In genomic region chr12:118376089-118377004, GRCh38 we compare ENCODE assay signal across 1 cellular context.
TF ChIP-seq lines count a peak whose summit lies in the region.

Gene SUDS3 (plus strand): TSS chr12:118376555. CDS start chr12:118376692, 137 bp downstream.

TF ChIP-seq in HepG2, 621 proteins besides CTCF, POLR2A, EP300 and RAD21 (continued from another document and continues in another):
- peak; percentile 55; the same call in 1 of the 2 replicates for TF ChIP-seq ZNF609 (CRISPR knock-in tag; IDR thresholded peaks at IDR 0.05; ENCODE audit: borderline replicate concordance)
- no peak for TF ChIP-seq ZNF780A (CRISPR knock-in tag; IDR thresholded peaks at IDR 0.05)
- TF ChIP-seq ATF2 (CRISPR knock-in tag; IDR thresholded peaks at IDR 0.05), result peak; percentile 60; the same call in 1 of the 2 replicates
- peak; percentile 93 for TF ChIP-seq SAP130 (CRISPR knock-in tag; IDR thresholded peaks at IDR 0.05; ENCODE audit: low read depth)
- TF ChIP-seq MAX (IDR thresholded peaks at IDR 0.05), result peak; percentile 41; the same call in 1 of the 2 replicates
- no peak for TF ChIP-seq REST (IDR thresholded peaks at IDR 0.05; ENCODE audit: borderline replicate concordance in 1 of 2, low read depth in 1 of 2, low read length in 2 of 2)
- TF ChIP-seq ZNF510 (CRISPR knock-in tag; IDR thresholded peaks at IDR 0.05; ENCODE audit: low read depth), result peak; percentile 86; the same call in 1 of the 2 replicates
- TF ChIP-seq ZNF34 (CRISPR knock-in tag; IDR thresholded peaks at IDR 0.05; ENCODE audit: borderline replicate concordance), result peak; percentile 65; the same call in 1 of the 2 replicates
- TF ChIP-seq ZNF264 (CRISPR knock-in tag; IDR thresholded peaks at IDR 0.05), result no peak
- no peak; the same call in 1 of the 2 replicates for TF ChIP-seq EEA1 (CRISPR knock-in tag; IDR thresholded peaks at IDR 0.05; ENCODE audit: borderline replicate concordance)
- TF ChIP-seq GATAD2A (CRISPR knock-in tag; IDR thresholded peaks at IDR 0.05), result peak; percentile 50
- TF ChIP-seq GLI4 (CRISPR knock-in tag; IDR thresholded peaks at IDR 0.05; ENCODE audit: borderline replicate concordance), result no peak; the same call in 1 of the 2 replicates
- no peak for TF ChIP-seq REL (CRISPR knock-in tag; conservative IDR thresholded peaks at IDR 0.05)
- no peak for TF ChIP-seq ZBTB1 (CRISPR knock-in tag; IDR thresholded peaks at IDR 0.05; ENCODE audit: borderline replicate concordance)
- no peak for TF ChIP-seq U2AF2 (IDR thresholded peaks at IDR 0.05; ENCODE audit: low read depth, low read length)
- no peak for TF ChIP-seq TFE3 (CRISPR knock-in tag; IDR thresholded peaks at IDR 0.05)
- no peak for TF ChIP-seq ZNF570 (CRISPR knock-in tag; IDR thresholded peaks at IDR 0.05; ENCODE audit: borderline replicate concordance)
- 0 out of 2 replicates have a peak, but pooled peaks have one; percentile 37 for TF ChIP-seq JUND (CRISPR knock-in tag; IDR thresholded peaks at IDR 0.05)
- 0 out of 2 replicates have a peak, but pooled peaks have one; percentile 36 for TF ChIP-seq ZHX1 (CRISPR knock-in tag; IDR thresholded peaks at IDR 0.05; ENCODE audit: low read depth)
- no peak; the same call in 1 of the 2 replicates for TF ChIP-seq NR0B2 (CRISPR knock-in tag; IDR thresholded peaks at IDR 0.05)
- TF ChIP-seq ZNF225 (CRISPR knock-in tag; IDR thresholded peaks at IDR 0.05), result peak; percentile 75; the same call in 1 of the 2 replicates
- peak; percentile 81; the same call in 1 of the 2 replicates for TF ChIP-seq ZBTB38 (CRISPR knock-in tag; IDR thresholded peaks at IDR 0.05)
- no peak for TF ChIP-seq ZNF530 (CRISPR knock-in tag; IDR thresholded peaks at IDR 0.05; ENCODE audit: low read depth)
- peak; percentile 66; the same call in 1 of the 2 replicates for TF ChIP-seq ZKSCAN8 (CRISPR knock-in tag; IDR thresholded peaks at IDR 0.05; ENCODE audit: borderline replicate concordance)
- TF ChIP-seq ZNF557 (CRISPR knock-in tag; IDR thresholded peaks at IDR 0.05), result no peak
- TF ChIP-seq AHDC1 (CRISPR knock-in tag; IDR thresholded peaks at IDR 0.05; ENCODE audit: borderline replicate concordance), result no peak
- TF ChIP-seq TBX2 (CRISPR knock-in tag; IDR thresholded peaks at IDR 0.05; ENCODE audit: borderline replicate concordance), result peak; percentile 65; the same call in 1 of the 2 replicates
- TF ChIP-seq ZNF33B (CRISPR knock-in tag; IDR thresholded peaks at IDR 0.05), result 0 out of 2 replicates have a peak, but pooled peaks have one; percentile 63
- peak; percentile 71 for TF ChIP-seq HDAC2 (CRISPR knock-in tag; IDR thresholded peaks at IDR 0.05)
- TF ChIP-seq ZNF496 (CRISPR knock-in tag; IDR thresholded peaks at IDR 0.05; ENCODE audit: insufficient replicate concordance), result no peak
- peak; percentile 54; the same call in 1 of the 2 replicates for TF ChIP-seq ZNF547 (CRISPR knock-in tag; IDR thresholded peaks at IDR 0.05)
- TF ChIP-seq ATM (IDR thresholded peaks at IDR 0.05; ENCODE audit: borderline replicate concordance), result no peak
- no peak for TF ChIP-seq REXO4 (CRISPR knock-in tag; IDR thresholded peaks at IDR 0.05; ENCODE audit: borderline replicate concordance)
- peak; percentile 75 for TF ChIP-seq ZNF230 (CRISPR knock-in tag; IDR thresholded peaks at IDR 0.05)
- no peak for TF ChIP-seq SMARCC2 (IDR thresholded peaks at IDR 0.05)
- peak; percentile 64; the same call in 1 of the 2 replicates for TF ChIP-seq ZFP1 (CRISPR knock-in tag; IDR thresholded peaks at IDR 0.05)
- TF ChIP-seq HNRNPH1 (optimal IDR thresholded peaks at IDR 0.05; ENCODE audit: low read depth, low read length), result no peak
- no peak for TF ChIP-seq TCF7 (IDR thresholded peaks at IDR 0.05; ENCODE audit: low read depth)
- peak; percentile 76 for TF ChIP-seq MIXL1 (CRISPR knock-in tag; IDR thresholded peaks at IDR 0.05)
